8 cellular contexts compared by ENCODE assay signal in genomic region chr12:100163416-100164152, GRCh38. TPM values are rescaled to one million over a fixed set of nuclear protein-coding genes. Genes with fewer than 3 reads are reported as not detected.
DNase-seq lines count a peak whose midpoint lies in the region; ATAC-seq and TF ChIP-seq lines count a peak whose summit lies in the region.

No MANE protein-coding gene starts in this region.

- intact Hi-C loops in activated B cell treated with CpG ODN at 0.5 μM for 24 hours (cut with micrococcal nuclease): loop anchor here (1.0 kb wide), 2 partner anchors 21 to 37 kb away; partner anchors contain the start of genes ACTR6 and BLTP3B

- no peaks in the 10 kb centered on the region for H3K9me3 Mint-ChIP-seq in activated B cell treated with CpG ODN at 0.5 μM for 24 hours

- TF ChIP-seq CTCF in activated B cell treated with CpG ODN at 0.5 μM for 24 hours (IDR thresholded peaks at IDR 0.05) (no peak), cardiac fibroblast (IDR thresholded peaks at IDR 0.05; ENCODE audit: low read depth, low read length) (peak; percentile 14)

- peaks cover 11% of the 10 kb centered on the region for H3K4me1 Mint-ChIP-seq in activated B cell treated with CpG ODN at 0.5 μM for 24 hours

- H3K4me3 ChIP-seq in cardiac fibroblast (replicated peaks in 1 of 2; ENCODE audit: low read depth in 2 of 2, low read length in 2 of 2): peak overlapping the region; percentile 21 to 26

- no peaks in the 10 kb centered on the region for H3K27me3 Mint-ChIP-seq in activated B cell treated with CpG ODN at 0.5 μM for 24 hours

- H3K27ac Mint-ChIP-seq in activated B cell treated with CpG ODN at 0.5 μM for 24 hours: no peak overlapping the region

- peak overlapping the region; percentile 74 for H3K4me3 Mint-ChIP-seq in activated B cell treated with CpG ODN at 0.5 μM for 24 hours

- peak; percentile 92 for DNase-seq in 8988T
- peak; percentile 88 for DNase-seq in NCI-H2171 (lab: John Stamatoyannopoulos, UW)
- DNase-seq in activated B cell treated with CpG ODN at 0.5 μM for 24 hours: peak; percentile 42
- peak; percentile 53 to 67 for DNase-seq in cardiac fibroblast (ENCODE audit: low read depth in 2 of 2)
- peak; percentile 42 for DNase-seq in iris pigment epithelial cell (ENCODE audit: low read depth)
- DNase-seq in stimulated activated CD4-positive, alpha-beta T cell treated with anti-CD3 and anti-CD28 coated beads, Interleukin-1b, Interleukin-23, amount 100 ng/mL, for 24 hours (ENCODE audit: low read depth in 4 of 4, low spot score in 1 of 4): peak; percentile 23 to 61 (median 41)

- POLR2A ChIA-PET in activated B cell treated with CpG ODN at 0.5 μM for 24 hours (lab: Charles Lee): interaction anchor here (1.1 kb wide), 2 partner anchors 37 to 103 kb away, joined by 3 to 7 read pairs; partner anchors contain the start of genes DEPDC4 and SCYL2

- CTCF ChIA-PET in activated B cell treated with CpG ODN at 0.5 μM for 24 hours (lab: Charles Lee): interaction anchor here (0.7 to 2.6 kb wide), 2 partner anchors 9 to 470 kb away, joined by 3 to 12 read pairs; no protein-coding TSS in a partner anchor

- H3K36me3 Mint-ChIP-seq in activated B cell treated with CpG ODN at 0.5 μM for 24 hours (ENCODE audit: low read depth): peaks cover 3% of the 10 kb centered on the region

- ATAC-seq in GM18868 (IDR thresholded peaks at IDR 0.05; ENCODE audit: unreplicated experiment) (peak; percentile 100), HG03066 (IDR thresholded peaks at IDR 0.05; ENCODE audit: low read depth, unreplicated experiment) (peak; percentile 99), activated B cell treated with CpG ODN at 0.5 μM for 24 hours (ENCODE audit: low read depth) (peak; percentile 100)

RNA-seq across cellular contexts. Expression of gene BLTP3B, which starts 20.9 kb away (rescaled TPM):
- 22.3 and 22.5 TPM in 2 replicates for total RNA-seq in activated B cell treated with CpG ODN at 0.5 μM for 24 hours

RNA-seq across cellular contexts. Expression of gene ACTR6, which starts 37.0 kb away (rescaled TPM):
- 23.5 and 27.5 TPM in 2 replicates for total RNA-seq in activated B cell treated with CpG ODN at 0.5 μM for 24 hours

Comparison
In these comparisons a context has a peak if more than half of its experiments do, and no peak if none do; other contexts are left out.
1. Peak in every context shown above with its lines: DNase-seq, ATAC-seq and H3K4me3 ChIP-seq.
2. DNase-seq: peak in every context shown above with its lines; median percentile 92 in 8988T; 88 in NCI-H2171; 60 in cardiac fibroblast; 42 in activated B cell treated with CpG ODN at 0.5 μM for 24 hours; 42 in iris pigment epithelial cell; 41 in stimulated activated CD4-positive, alpha-beta T cell treated with anti-CD3 and anti-CD28 coated beads, Interleukin-1b, Interleukin-23, amount 100 ng/mL, for 24 hours.